1 cellular context compared by ENCODE assay signal in the genomic region with DNA sequence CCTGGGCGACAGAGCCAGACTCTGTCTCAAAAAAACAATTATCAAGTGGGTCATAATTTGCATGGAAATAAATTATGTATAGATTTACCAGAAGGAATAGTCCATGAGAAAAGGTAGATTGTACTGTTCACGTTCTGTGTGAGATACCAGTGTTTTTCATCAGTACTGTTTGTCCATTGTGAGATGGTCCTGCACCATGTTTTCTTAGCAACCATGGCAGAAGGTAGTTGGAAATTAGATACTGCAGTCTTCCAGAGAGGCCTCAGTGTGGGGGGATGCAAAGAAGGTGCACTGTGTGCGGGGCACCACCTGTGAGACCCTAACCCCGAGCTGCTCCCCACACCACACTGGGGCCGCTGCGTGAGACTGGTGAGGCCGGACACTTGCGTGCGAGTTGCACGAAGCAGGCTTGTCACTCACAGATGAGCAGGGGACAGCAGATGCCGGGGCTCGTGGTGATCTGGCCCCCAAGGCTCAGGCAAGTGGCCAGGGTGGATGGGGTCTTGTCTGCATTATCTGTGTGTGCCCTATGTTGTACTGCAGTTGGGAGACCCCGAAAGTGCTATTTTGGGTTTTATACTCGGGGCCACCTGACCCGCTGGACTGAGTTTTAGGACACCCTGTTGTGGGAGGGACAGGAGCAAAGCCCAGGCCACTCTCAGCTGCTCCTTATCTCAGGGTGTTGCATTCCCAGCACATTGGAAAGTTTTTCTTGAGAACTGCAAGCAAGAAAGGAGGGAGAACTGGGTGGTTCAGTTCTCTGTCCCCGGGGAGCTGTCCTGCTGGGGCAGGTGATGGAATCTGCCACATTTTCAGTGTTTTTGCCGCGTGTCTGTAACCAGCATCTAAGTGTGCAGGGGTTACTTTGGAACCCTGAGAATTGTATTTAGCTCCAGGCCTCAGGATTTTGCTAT.
TF ChIP-seq lines count a peak whose summit lies in the region.

No MANE protein-coding gene starts in this region.

TF ChIP-seq in GM23338, 12 proteins besides CTCF, POLR2A, EP300 and RAD21 (continued from another document):
- TF ChIP-seq, protein P1, sequence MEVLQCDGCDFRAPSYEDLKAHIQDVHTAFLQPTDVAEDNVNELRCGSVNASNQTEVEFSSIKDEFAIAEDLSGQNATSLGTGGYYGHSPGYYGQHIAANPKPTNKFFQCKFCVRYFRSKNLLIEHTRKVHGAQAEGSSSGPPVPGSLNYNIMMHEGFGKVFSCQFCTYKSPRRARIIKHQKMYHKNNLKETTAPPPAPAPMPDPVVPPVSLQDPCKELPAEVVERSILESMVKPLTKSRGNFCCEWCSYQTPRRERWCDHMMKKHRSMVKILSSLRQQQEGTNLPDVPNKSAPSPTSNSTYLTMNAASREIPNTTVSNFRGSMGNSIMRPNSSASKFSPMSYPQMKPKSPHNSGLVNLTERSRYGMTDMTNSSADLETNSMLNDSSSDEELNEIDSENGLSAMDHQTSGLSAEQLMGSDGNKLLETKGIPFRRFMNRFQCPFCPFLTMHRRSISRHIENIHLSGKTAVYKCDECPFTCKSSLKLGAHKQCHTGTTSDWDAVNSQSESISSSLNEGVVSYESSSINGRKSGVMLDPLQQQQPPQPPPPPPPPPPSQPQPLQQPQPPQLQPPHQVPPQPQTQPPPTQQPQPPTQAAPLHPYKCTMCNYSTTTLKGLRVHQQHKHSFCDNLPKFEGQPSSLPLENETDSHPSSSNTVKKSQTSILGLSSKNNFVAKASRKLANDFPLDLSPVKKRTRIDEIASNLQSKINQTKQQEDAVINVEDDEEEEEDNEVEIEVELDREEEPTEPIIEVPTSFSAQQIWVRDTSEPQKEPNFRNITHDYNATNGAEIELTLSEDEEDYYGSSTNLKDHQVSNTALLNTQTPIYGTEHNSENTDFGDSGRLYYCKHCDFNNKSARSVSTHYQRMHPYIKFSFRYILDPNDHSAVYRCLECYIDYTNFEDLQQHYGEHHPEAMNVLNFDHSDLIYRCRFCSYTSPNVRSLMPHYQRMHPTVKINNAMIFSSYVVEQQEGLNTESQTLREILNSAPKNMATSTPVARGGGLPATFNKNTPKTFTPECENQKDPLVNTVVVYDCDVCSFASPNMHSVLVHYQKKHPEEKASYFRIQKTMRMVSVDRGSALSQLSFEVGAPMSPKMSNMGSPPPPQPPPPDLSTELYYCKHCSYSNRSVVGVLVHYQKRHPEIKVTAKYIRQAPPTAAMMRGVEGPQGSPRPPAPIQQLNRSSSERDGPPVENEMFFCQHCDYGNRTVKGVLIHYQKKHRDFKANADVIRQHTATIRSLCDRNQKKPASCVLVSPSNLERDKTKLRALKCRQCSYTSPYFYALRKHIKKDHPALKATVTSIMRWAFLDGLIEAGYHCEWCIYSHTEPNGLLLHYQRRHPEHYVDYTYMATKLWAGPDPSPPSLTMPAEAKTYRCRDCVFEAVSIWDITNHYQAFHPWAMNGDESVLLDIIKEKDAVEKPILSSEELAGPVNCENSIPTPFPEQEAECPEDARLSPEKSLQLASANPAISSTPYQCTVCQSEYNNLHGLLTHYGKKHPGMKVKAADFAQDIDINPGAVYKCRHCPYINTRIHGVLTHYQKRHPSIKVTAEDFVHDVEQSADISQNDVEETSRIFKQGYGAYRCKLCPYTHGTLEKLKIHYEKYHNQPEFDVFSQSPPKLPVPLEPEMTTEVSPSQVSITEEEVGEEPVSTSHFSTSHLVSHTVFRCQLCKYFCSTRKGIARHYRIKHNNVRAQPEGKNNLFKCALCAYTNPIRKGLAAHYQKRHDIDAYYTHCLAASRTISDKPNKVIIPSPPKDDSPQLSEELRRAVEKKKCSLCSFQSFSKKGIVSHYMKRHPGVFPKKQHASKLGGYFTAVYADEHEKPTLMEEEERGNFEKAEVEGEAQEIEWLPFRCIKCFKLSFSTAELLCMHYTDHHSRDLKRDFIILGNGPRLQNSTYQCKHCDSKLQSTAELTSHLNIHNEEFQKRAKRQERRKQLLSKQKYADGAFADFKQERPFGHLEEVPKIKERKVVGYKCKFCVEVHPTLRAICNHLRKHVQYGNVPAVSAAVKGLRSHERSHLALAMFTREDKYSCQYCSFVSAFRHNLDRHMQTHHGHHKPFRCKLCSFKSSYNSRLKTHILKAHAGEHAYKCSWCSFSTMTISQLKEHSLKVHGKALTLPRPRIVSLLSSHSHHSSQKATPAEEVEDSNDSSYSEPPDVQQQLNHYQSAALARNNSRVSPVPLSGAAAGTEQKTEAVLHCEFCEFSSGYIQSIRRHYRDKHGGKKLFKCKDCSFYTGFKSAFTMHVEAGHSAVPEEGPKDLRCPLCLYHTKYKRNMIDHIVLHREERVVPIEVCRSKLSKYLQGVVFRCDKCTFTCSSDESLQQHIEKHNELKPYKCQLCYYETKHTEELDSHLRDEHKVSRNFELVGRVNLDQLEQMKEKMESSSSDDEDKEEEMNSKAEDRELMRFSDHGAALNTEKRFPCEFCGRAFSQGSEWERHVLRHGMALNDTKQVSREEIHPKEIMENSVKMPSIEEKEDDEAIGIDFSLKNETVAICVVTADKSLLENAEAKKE (CRISPR knock-in tag; IDR thresholded peaks at IDR 0.05), result no peak
- no peak for TF ChIP-seq EZH2 (IDR thresholded peaks at IDR 0.05; ENCODE audit: low read depth, unreplicated experiment)
- TF ChIP-seq ZNF331 (CRISPR knock-in tag; IDR thresholded peaks at IDR 0.05; ENCODE audit: low read depth), result no peak
- TF ChIP-seq JUNB (IDR thresholded peaks at IDR 0.05; ENCODE audit: unreplicated experiment), result no peak
- TF ChIP-seq REST (IDR thresholded peaks at IDR 0.05; ENCODE audit: unreplicated experiment), result no peak
- no peak for TF ChIP-seq NANOG (IDR thresholded peaks at IDR 0.05; ENCODE audit: borderline replicate concordance)
- TF ChIP-seq ZNF114 (CRISPR knock-in tag; IDR thresholded peaks at IDR 0.05), result no peak
- TF ChIP-seq EZH2phosphoT487 (IDR thresholded peaks at IDR 0.05; ENCODE audit: unreplicated experiment), result no peak
- no peak for TF ChIP-seq POLR2AphosphoS5 (IDR thresholded peaks at IDR 0.05; ENCODE audit: low read depth)
- TF ChIP-seq ETS1 (IDR thresholded peaks at IDR 0.05), result no peak
